Comparison of ENCODE assay signal across 1 cellular context in genomic region chr5:116576043-116576713, GRCh38.
A peak's percentile ranks its signal among the peaks of the same experiment; 100 is the strongest.
TF ChIP-seq lines count a peak whose summit lies in the region.

No MANE protein-coding gene starts in this region.

TF ChIP-seq in H1, 55 proteins besides CTCF, POLR2A, EP300 and RAD21 (continued from another document):
- 0 out of 2 replicates have a peak, but pooled peaks have one; percentile 48 for TF ChIP-seq TCF12 (IDR thresholded peaks at IDR 0.05; ENCODE audit: low read depth, low read length)
- TF ChIP-seq GABPA (IDR thresholded peaks at IDR 0.05; ENCODE audit: borderline replicate concordance, insufficient read depth, low read length), result no peak
- no peak for TF ChIP-seq RBBP5 (IDR thresholded peaks at IDR 0.05; ENCODE audit: borderline replicate concordance, low read depth, low read length)
- peak; percentile 25 for TF ChIP-seq NANOG (IDR thresholded peaks at IDR 0.05; ENCODE audit: insufficient read depth, low read depth, low read length, poor library complexity, severe bottlenecking)
- TF ChIP-seq CEBPB (IDR thresholded peaks at IDR 0.05; ENCODE audit: low read depth, low read length), result no peak
- TF ChIP-seq KDM4A (IDR thresholded peaks at IDR 0.05; ENCODE audit: low read depth, low read length, severe bottlenecking), result peak; percentile 29
- TF ChIP-seq GTF2F1 (IDR thresholded peaks at IDR 0.05; ENCODE audit: borderline replicate concordance, low read depth, low read length), result no peak
- TF ChIP-seq TEAD4 (IDR thresholded peaks at IDR 0.05; ENCODE audit: low read depth, low read length), result no peak
- TF ChIP-seq RFX5 (IDR thresholded peaks at IDR 0.05; ENCODE audit: borderline replicate concordance, low read depth, low read length), result no peak
- TF ChIP-seq ASH2L (IDR thresholded peaks at IDR 0.05; ENCODE audit: low read length), result peak; percentile 8
- TF ChIP-seq ZNF274 (IDR thresholded peaks at IDR 0.05; ENCODE audit: borderline replicate concordance, extremely low read depth, low read length), result no peak
- no peak for TF ChIP-seq USF2 (IDR thresholded peaks at IDR 0.05; ENCODE audit: low read length)
- no peak for TF ChIP-seq CHD1 (IDR thresholded peaks at IDR 0.05; ENCODE audit: low read depth, low read length)
- no peak for TF ChIP-seq KDM1A (IDR thresholded peaks at IDR 0.05; ENCODE audit: borderline replicate concordance, low read length)
- no peak for TF ChIP-seq E2F6 (IDR thresholded peaks at IDR 0.05)
- TF ChIP-seq ATF2 (IDR thresholded peaks at IDR 0.05; ENCODE audit: low read length), result no peak
- no peak for TF ChIP-seq KDM5A (IDR thresholded peaks at IDR 0.05; ENCODE audit: low read length)
- TF ChIP-seq CREB1 (IDR thresholded peaks at IDR 0.05), result no peak
- TF ChIP-seq POLR2AphosphoS5 (IDR thresholded peaks at IDR 0.05; ENCODE audit: low read depth, low read length), result 0 out of 2 replicates have a peak, but pooled peaks have one; percentile 13
- TF ChIP-seq RNF2 (IDR thresholded peaks at IDR 0.05; ENCODE audit: borderline replicate concordance, low read depth, low read length, missing control alignments, poor library complexity, severe bottlenecking), result no peak
- TF ChIP-seq JUND (IDR thresholded peaks at IDR 0.05; ENCODE audit: low read length), result no peak
- no peak for TF ChIP-seq CTBP2 (IDR thresholded peaks at IDR 0.05; ENCODE audit: borderline replicate concordance, insufficient read depth, insufficient read length, low read length)
- TF ChIP-seq YY1 (IDR thresholded peaks at IDR 0.05; ENCODE audit: low read depth, low read length), result 0 out of 2 replicates have a peak, but pooled peaks have one; percentile 25
- TF ChIP-seq CBX5 (IDR thresholded peaks at IDR 0.05; ENCODE audit: low read depth, low read length), result no peak
- TF ChIP-seq SP1 (IDR thresholded peaks at IDR 0.05; ENCODE audit: low read depth, low read length), result no peak
- TF ChIP-seq EGR1 (IDR thresholded peaks at IDR 0.05; ENCODE audit: borderline replicate concordance, low read depth, low read length), result no peak
- TF ChIP-seq HDAC2 (IDR thresholded peaks at IDR 0.05; ENCODE audit: borderline replicate concordance in 1 of 2, low read depth in 2 of 2, low read length in 2 of 2), result peak in 1 of 2 experiments; percentile 56; a peak in 1 of 4 replicates
- no peak for TF ChIP-seq BACH1 (IDR thresholded peaks at IDR 0.05; ENCODE audit: low read length)
- no peak for TF ChIP-seq BCL11A (IDR thresholded peaks at IDR 0.05; ENCODE audit: low read depth in 2 of 2, low read length in 2 of 2)
- no peak for TF ChIP-seq CHD7 (IDR thresholded peaks at IDR 0.05; ENCODE audit: insufficient replicate concordance, low read length)
- TF ChIP-seq CHD2 (IDR thresholded peaks at IDR 0.05; ENCODE audit: low read length), result no peak
- no peak for TF ChIP-seq JUN (IDR thresholded peaks at IDR 0.05; ENCODE audit: low read depth, low read length)
- TF ChIP-seq PHF8 (conservative IDR thresholded peaks at IDR 0.05; ENCODE audit: low read depth, low read length), result no peak
- peak; percentile 27 for TF ChIP-seq NRF1 (IDR thresholded peaks at IDR 0.05; ENCODE audit: low read depth, low read length)
- peak; percentile 22 for TF ChIP-seq TAF7 (optimal IDR thresholded peaks at IDR 0.05; ENCODE audit: borderline replicate concordance, low read depth, low read length)
- no peak for TF ChIP-seq SP4 (IDR thresholded peaks at IDR 0.05; ENCODE audit: low read length)
- no peak for TF ChIP-seq EZH2 (IDR thresholded peaks at IDR 0.05; ENCODE audit: low read depth, low read length, severe bottlenecking)
- TF ChIP-seq HDAC6 (IDR thresholded peaks at IDR 0.05; ENCODE audit: low read depth, low read length), result no peak
- TF ChIP-seq SAP30 (IDR thresholded peaks at IDR 0.05; ENCODE audit: insufficient read depth, insufficient replicate concordance, low read length), result no peak
- no peak for TF ChIP-seq POU5F1 (IDR thresholded peaks at IDR 0.05; ENCODE audit: low read depth, low read length)
- TF ChIP-seq TBP (IDR thresholded peaks at IDR 0.05; ENCODE audit: low read depth, low read length), result no peak
- no peak for TF ChIP-seq SIRT6 (IDR thresholded peaks at IDR 0.05; ENCODE audit: low read length)
- TF ChIP-seq BRCA1 (IDR thresholded peaks at IDR 0.05; ENCODE audit: low read depth, low read length), result no peak
- no peak for TF ChIP-seq SIX5 (IDR thresholded peaks at IDR 0.05; ENCODE audit: low read depth, low read length)
- no peak for TF ChIP-seq SIN3A (conservative IDR thresholded peaks at IDR 0.05 in 1 of 2, IDR thresholded peaks at IDR 0.05 in 1 of 2; ENCODE audit: low read depth in 1 of 2, low read length in 2 of 2)
- no peak for TF ChIP-seq SUZ12 (IDR thresholded peaks at IDR 0.05; ENCODE audit: low read length)
- TF ChIP-seq ATF3 (IDR thresholded peaks at IDR 0.05; ENCODE audit: insufficient read depth, low read depth, low read length), result no peak
- TF ChIP-seq SRF (IDR thresholded peaks at IDR 0.05; ENCODE audit: low read depth, low read length), result no peak
- no peak for TF ChIP-seq MAFK (IDR thresholded peaks at IDR 0.05; ENCODE audit: low read depth, low read length)
- TF ChIP-seq CBX8 (IDR thresholded peaks at IDR 0.05; ENCODE audit: borderline replicate concordance, low read depth, low read length), result no peak
- no peak for TF ChIP-seq SP2 (IDR thresholded peaks at IDR 0.05; ENCODE audit: low read length)
- TF ChIP-seq MAX (IDR thresholded peaks at IDR 0.05), result peak; percentile 22; the same call in 1 of the 2 replicates
